Comparison of ENCODE assay signal across 22 cellular contexts in genomic region chr12:47414511-47414910, GRCh38.
DNase-seq lines count a peak whose midpoint lies in the region; ATAC-seq and TF ChIP-seq lines count a peak whose summit lies in the region.
"Had no signal": no experiment of that assay in that cellular context is flagged by ENCODE, and none has a peak within 500 bp of the region (broad histone marks: within the 10 kb centered on the region; RNA-seq: fewer than 3 reads in every experiment).

No MANE protein-coding gene starts in this region.

- H3K9me3 Mint-ChIP-seq in CD8-positive, alpha-beta T cell: no peaks in the 10 kb centered on the region
- H3K9me3 Mint-ChIP-seq in activated T-helper 17 cell treated with anti-CD3 and anti-CD28 coated beads, Interleukin-2, amount 50 U/mL, for 72 hours: peaks cover 5% of the 10 kb centered on the region
- no peaks in the 10 kb centered on the region for H3K9me3 Mint-ChIP-seq in memory B cell

- no peaks in the 10 kb centered on the region for H3K36me3 Mint-ChIP-seq in CD8-positive, alpha-beta T cell
- H3K36me3 Mint-ChIP-seq in activated T-helper 17 cell treated with anti-CD3 and anti-CD28 coated beads, Interleukin-2, amount 50 U/mL, for 72 hours (ENCODE audit: low read depth): peaks cover 35% of the 10 kb centered on the region
- no peaks in the 10 kb centered on the region for H3K36me3 Mint-ChIP-seq in memory B cell
- H3K36me3 Mint-ChIP-seq: WTC11 had no signal

- TF ChIP-seq CTCF in CD8-positive, alpha-beta T cell (IDR thresholded peaks at IDR 0.05): no peak

- no peak overlapping the region for H3K4me3 ChIP-seq in CD8-positive, alpha-beta T cell (ENCODE audit: low read depth, low read length)
- H3K4me3 ChIP-seq: A549, mucosa of descending colon, skin epidermis had no signal

- peak; percentile 53 for DNase-seq in activated CD4-positive, alpha-beta T cell treated with anti-CD3 and anti-CD28 coated beads for 48 hours
- no peak for DNase-seq in activated CD4-positive, alpha-beta T cell treated with anti-CD3 and anti-CD28 coated beads for 4 hours
- DNase-seq in CD8-positive, alpha-beta T cell: no peak
- DNase-seq in memory B cell (ENCODE audit: low spot score in 2 of 2) (no peak), HT-29 (ENCODE audit: low spot score) (no peak), NCI-H748 (lab: John Stamatoyannopoulos, UW; ENCODE audit: unreplicated experiment) (no peak)
- DNase-seq: activated gamma-delta T cell; BE2C; Calu3; cerebellar nuclear complex; mucosa of descending colon; NCI-H1105; NCI-H2029; NCI-H82; stimulated activated CD4-positive, alpha-beta T cell treated with anti-CD3 and anti-CD28 coated beads, Interleukin-4, amount 100 ng/mL, for 4 hours had no signal

- peak overlapping the region; percentile 4 for H3K27ac Mint-ChIP-seq in CD8-positive, alpha-beta T cell
- peak overlapping the region; percentile 98 for H3K27ac Mint-ChIP-seq in activated T-helper 17 cell treated with anti-CD3 and anti-CD28 coated beads, Interleukin-2, amount 50 U/mL, for 72 hours
- no peak overlapping the region for H3K27ac Mint-ChIP-seq in memory B cell
- H3K27ac Mint-ChIP-seq: WTC11 had no signal

- ATAC-seq in CD8-positive, alpha-beta T cell: no peak
- ATAC-seq in activated T-helper 17 cell treated with anti-CD3 and anti-CD28 coated beads, Interleukin-2, amount 50 U/mL, for 72 hours (replicated peaks): peak; percentile 73
- ATAC-seq in memory B cell (ENCODE audit: low read depth) (peak; percentile 47), HG02981 (IDR thresholded peaks at IDR 0.05; ENCODE audit: unreplicated experiment) (no peak)
- ATAC-seq: A549, mucosa of descending colon, WTC11 had no signal

- no peaks in the 10 kb centered on the region for H3K27me3 Mint-ChIP-seq in CD8-positive, alpha-beta T cell (ENCODE audit: low read depth)
- H3K27me3 Mint-ChIP-seq in activated T-helper 17 cell treated with anti-CD3 and anti-CD28 coated beads, Interleukin-2, amount 50 U/mL, for 72 hours: no peaks in the 10 kb centered on the region
- H3K27me3 Mint-ChIP-seq in memory B cell: no peaks in the 10 kb centered on the region

- peaks cover 54% of the 10 kb centered on the region for H3K4me1 Mint-ChIP-seq in CD8-positive, alpha-beta T cell (ENCODE audit: low read depth)
- peaks cover 61% of the 10 kb centered on the region for H3K4me1 Mint-ChIP-seq in activated T-helper 17 cell treated with anti-CD3 and anti-CD28 coated beads, Interleukin-2, amount 50 U/mL, for 72 hours
- H3K4me1 Mint-ChIP-seq in memory B cell: no peaks in the 10 kb centered on the region

- no peak overlapping the region for H3K27ac ChIP-seq in CD8-positive, alpha-beta T cell (ENCODE audit: low read depth, low read length)
- H3K27ac ChIP-seq: epithelial cell of prostate, neutrophil, skin epidermis had no signal

- H3K36me3 ChIP-seq in CD8-positive, alpha-beta T cell (ENCODE audit: insufficient read depth, low read length): no peaks in the 10 kb centered on the region
- H3K36me3 ChIP-seq: BE2C, neutrophil had no signal

- no peaks in the 10 kb centered on the region for H3K9me3 ChIP-seq in CD8-positive, alpha-beta T cell (ENCODE audit: low read length)
- H3K9me3 ChIP-seq: A549, BE2C, mucosa of descending colon, neutrophil had no signal

- POLR2A ChIA-PET in CD8-positive, alpha-beta T cell (lab: Charles Lee): interaction anchor here (1.4 kb wide), 1 partner anchor 332 kb away, joined by 3 read pairs; no protein-coding TSS in a partner anchor

- H3K27me3 ChIP-seq in CD8-positive, alpha-beta T cell (ENCODE audit: insufficient read depth, low read length): no peaks in the 10 kb centered on the region
- H3K27me3 ChIP-seq: BE2C, neutrophil had no signal

- CTCF ChIA-PET in CD8-positive, alpha-beta T cell (lab: Charles Lee): interaction anchor here (1.5 to 7.5 kb wide), 3 partner anchors 17 to 393 kb away, joined by 3 to 45 read pairs (median 9); no protein-coding TSS in a partner anchor

- H3K4me1 ChIP-seq in CD8-positive, alpha-beta T cell (ENCODE audit: insufficient read depth, low read length): peaks cover 40% of the 10 kb centered on the region
- H3K4me1 ChIP-seq: BE2C had no signal

- no peak overlapping the region for H3K4me3 Mint-ChIP-seq in CD8-positive, alpha-beta T cell
- peak overlapping the region; percentile 67 for H3K4me3 Mint-ChIP-seq in activated T-helper 17 cell treated with anti-CD3 and anti-CD28 coated beads, Interleukin-2, amount 50 U/mL, for 72 hours
- H3K4me3 Mint-ChIP-seq in memory B cell: no peak overlapping the region
- H3K4me3 Mint-ChIP-seq: WTC11 had no signal

- intact Hi-C loops in CD8-positive, alpha-beta T cell (cut with DNase I, micrococcal nuclease): no loop called here

Comparison
In these comparisons a context has a peak if more than half of its experiments do, and no peak if none do; other contexts are left out.
1. ATAC-seq: peak in activated T-helper 17 cell treated with anti-CD3 and anti-CD28 coated beads, Interleukin-2, amount 50 U/mL, for 72 hours (single experiment) and memory B cell (single experiment); none in CD8-positive, alpha-beta T cell (single experiment) and HG02981 (single experiment).